21 cellular contexts compared by ENCODE assay signal in genomic region chr4:136281889-136282288, GRCh38.
"Had no signal": no experiment of that assay in that cellular context is flagged by ENCODE, and none has a peak within 500 bp of the region (broad histone marks: within the 10 kb centered on the region; RNA-seq: fewer than 3 reads in every experiment).

No MANE protein-coding gene starts in this region.

- H3K27me3 ChIP-seq: dorsolateral prefrontal cortex, heart left ventricle, neutrophil, sigmoid colon, suprapubic skin, thyroid gland, uterus had no signal

- FAIRE-seq: endometrium, frontal cortex, islet of Langerhans had no signal

- H3K9me3 Mint-ChIP-seq: nephron progenitor cell, type B pancreatic cell had no signal

- DNase-seq: cortex of kidney; dorsolateral prefrontal cortex; effector CD8-positive, alpha-beta T cell; heart left ventricle; hippocampal formation; kidney glomerular epithelial cell; mammary epithelial cell; naive thymus-derived CD4-positive, alpha-beta T cell; nephron progenitor cell; sigmoid colon; stimulated activated CD4-positive, alpha-beta T cell treated with anti-CD3 and anti-CD28 coated beads, Interleukin-2, amount 100 ng/mL, for 48 hours; stimulated activated naive CD8-positive, alpha-beta T cell treated with anti-CD3 and anti-CD28 coated beads, Interleukin-15, Interleukin-2, amounts not matched to agents 100 U/mL and 50 U/mL, for 24 hours; thyroid gland; uterus had no signal

- H3K27ac Mint-ChIP-seq: naive thymus-derived CD4-positive, alpha-beta T cell; nephron progenitor cell; type B pancreatic cell had no signal

- H3K36me3 Mint-ChIP-seq: naive thymus-derived CD4-positive, alpha-beta T cell; type B pancreatic cell had no signal

- H3K9me3 ChIP-seq: neutrophil, sigmoid colon, suprapubic skin, thyroid gland, uterus had no signal

- H3K4me1 Mint-ChIP-seq: naive thymus-derived CD4-positive, alpha-beta T cell; nephron progenitor cell had no signal

- H3K27me3 Mint-ChIP-seq: naive thymus-derived CD4-positive, alpha-beta T cell; type B pancreatic cell had no signal

- H3K4me3 ChIP-seq: dorsolateral prefrontal cortex, heart left ventricle, sigmoid colon, skin epidermis, suprapubic skin, thyroid gland, uterus had no signal

- H3K27ac ChIP-seq: dorsolateral prefrontal cortex, heart left ventricle, neutrophil, sigmoid colon, skin epidermis, suprapubic skin, thyroid gland, uterus had no signal

- H3K36me3 ChIP-seq: heart left ventricle, neutrophil, sigmoid colon, suprapubic skin, thyroid gland, uterus had no signal

- H3K4me1 ChIP-seq: heart left ventricle, sigmoid colon, suprapubic skin, thyroid gland, uterus had no signal

- H3K4me3 Mint-ChIP-seq: naive thymus-derived CD4-positive, alpha-beta T cell; nephron progenitor cell; type B pancreatic cell had no signal
